Comparison of ENCODE assay signal across 1 cellular context in the genomic region with DNA sequence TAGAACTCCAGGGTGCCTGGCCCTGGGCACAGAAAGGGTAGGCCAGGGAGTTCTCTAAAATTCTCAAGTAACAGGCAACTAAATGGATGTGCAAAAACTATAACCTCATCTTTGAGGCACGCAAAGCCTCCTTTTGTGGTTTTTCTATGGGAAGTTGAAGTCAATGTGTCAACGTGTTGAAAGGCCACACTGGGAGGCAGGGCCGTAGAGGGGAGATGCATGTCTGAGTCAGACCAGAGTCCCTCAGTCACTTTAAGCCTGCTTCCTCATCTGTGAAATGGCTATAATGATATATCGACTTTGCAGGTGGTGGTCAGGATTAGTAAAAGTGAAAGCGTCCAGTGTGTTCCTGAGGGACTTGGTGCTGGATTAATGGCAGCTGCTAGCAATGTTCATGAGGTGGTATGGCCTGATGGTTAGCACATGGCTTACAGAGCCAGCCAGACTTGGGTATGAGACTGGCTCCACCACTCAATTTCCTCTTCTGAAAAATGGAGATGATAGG.
TF ChIP-seq lines count a peak whose summit lies in the region.

No MANE protein-coding gene starts in this region.

TF ChIP-seq in GM12878, 131 proteins besides CTCF, POLR2A, EP300 and RAD21 (continued from another document):
- TF ChIP-seq, protein P1, sequence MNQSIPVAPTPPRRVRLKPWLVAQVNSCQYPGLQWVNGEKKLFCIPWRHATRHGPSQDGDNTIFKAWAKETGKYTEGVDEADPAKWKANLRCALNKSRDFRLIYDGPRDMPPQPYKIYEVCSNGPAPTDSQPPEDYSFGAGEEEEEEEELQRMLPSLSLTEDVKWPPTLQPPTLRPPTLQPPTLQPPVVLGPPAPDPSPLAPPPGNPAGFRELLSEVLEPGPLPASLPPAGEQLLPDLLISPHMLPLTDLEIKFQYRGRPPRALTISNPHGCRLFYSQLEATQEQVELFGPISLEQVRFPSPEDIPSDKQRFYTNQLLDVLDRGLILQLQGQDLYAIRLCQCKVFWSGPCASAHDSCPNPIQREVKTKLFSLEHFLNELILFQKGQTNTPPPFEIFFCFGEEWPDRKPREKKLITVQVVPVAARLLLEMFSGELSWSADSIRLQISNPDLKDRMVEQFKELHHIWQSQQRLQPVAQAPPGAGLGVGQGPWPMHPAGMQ (IDR thresholded peaks at IDR 0.05; ENCODE audit: borderline replicate concordance), result peak; percentile 38; the same call in 1 of the 2 replicates
- TF ChIP-seq RELA (IDR thresholded peaks at IDR 0.05; ENCODE audit: borderline replicate concordance, partially characterized antibody), result no peak
- 0 out of 2 replicates have a peak, but pooled peaks have one; percentile 52 for TF ChIP-seq MEF2A (IDR thresholded peaks at IDR 0.05; ENCODE audit: insufficient read depth, low read depth, low read length)
- no peak for TF ChIP-seq STAT1 (conservative IDR thresholded peaks at IDR 0.05)
- peak; percentile 74 for TF ChIP-seq BMI1 (IDR thresholded peaks at IDR 0.05; ENCODE audit: borderline replicate concordance)
- peak; percentile 90; the same call in 1 of the 2 replicates for TF ChIP-seq ZBED1 (IDR thresholded peaks at IDR 0.05; ENCODE audit: borderline replicate concordance)
